32 cellular contexts compared by ENCODE assay signal in the genomic region with DNA sequence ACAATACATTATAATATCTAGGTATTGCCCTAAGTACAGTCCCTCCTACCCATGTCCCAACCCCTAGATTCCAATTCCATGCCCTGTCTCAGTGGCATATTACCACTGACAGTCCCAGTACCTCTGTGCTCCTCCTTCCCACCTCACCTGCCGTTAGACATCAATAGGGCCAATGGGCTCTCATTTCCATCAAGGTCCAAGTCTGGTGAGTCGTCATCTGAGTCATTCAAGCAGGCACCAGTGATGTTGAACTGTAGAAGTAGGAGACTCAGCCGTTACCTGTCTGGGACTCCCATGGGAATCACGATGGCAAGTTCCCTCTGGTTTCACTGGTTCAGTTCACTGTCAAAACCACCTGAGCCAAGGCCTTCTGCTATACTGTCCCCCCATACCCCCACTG.
"Had no signal": no experiment of that assay in that cellular context is flagged by ENCODE, and none has a peak within 500 bp of the region (broad histone marks: within the 10 kb centered on the region; RNA-seq: fewer than 3 reads in every experiment).

No MANE protein-coding gene starts in this region.

- H3K27me3 ChIP-seq: adrenal gland, ascending aorta, brain microvascular endothelial cell, heart left ventricle, ovary, uterus had no signal

- H3K36me3 ChIP-seq: brain microvascular endothelial cell, ovary, uterus, WERI-Rb-1 had no signal

- H3K4me1 Mint-ChIP-seq: activated naive CD8-positive, alpha-beta T cell treated with anti-CD3 and anti-CD28 coated beads for 36 hours; stimulated activated memory B cell treated with anti-CD40 and anti-IgM and Interleukin-4, amounts not matched to agents 10 μg/mL and 1 μg/mL and 100 μg/mL, for 72 hours; stimulated activated naive CD8-positive, alpha-beta T cell treated with anti-CD3 and anti-CD28 coated beads, Interleukin-15, amount 100 ng/mL, for 72 hours had no signal

- FAIRE-seq: endothelial cell of umbilical vein had no signal

- H3K9me3 ChIP-seq: adrenal gland, ascending aorta, heart left ventricle, left ventricle myocardium inferior, ovary, uterus had no signal

- H3K27ac ChIP-seq: adrenal gland, ascending aorta, brain microvascular endothelial cell, heart left ventricle, left ventricle myocardium inferior, ovary, skin epidermis, uterus, WERI-Rb-1 had no signal

- H3K27me3 Mint-ChIP-seq: activated CD4-positive, alpha-beta memory T cell treated with anti-CD3 and anti-CD28 coated beads, Interleukin-2, amount 10 ng/mL, durations not matched to agents 7 days and 5 days; activated CD4-positive, alpha-beta T cell treated with anti-CD3 and anti-CD28 coated beads, Interleukin-2, amount 10 ng/mL, durations not matched to agents 7 days and 5 days; activated naive CD8-positive, alpha-beta T cell treated with anti-CD3 and anti-CD28 coated beads for 36 hours; naive thymus-derived CD4-positive, alpha-beta T cell; progenitor cell of endocrine pancreas; stimulated activated memory B cell treated with anti-CD40 and anti-IgM and Interleukin-4, amounts not matched to agents 10 μg/mL and 1 μg/mL and 100 μg/mL, for 72 hours; stimulated activated naive CD8-positive, alpha-beta T cell treated with anti-CD3 and anti-CD28 coated beads, Interleukin-15, amount 100 ng/mL, for 72 hours; T-helper 17 cell; type B pancreatic cell had no signal

- ATAC-seq: activated CD4-positive, CD25-positive, alpha-beta regulatory T cell treated with anti-CD3 and anti-CD28 coated beads, Interleukin-2, amount 50 U/mL, for 24 hours; esophagus mucosa; heart left ventricle; naive thymus-derived CD4-positive, alpha-beta T cell; sciatic nerve; stimulated activated memory B cell treated with anti-CD40 and anti-IgM and Interleukin-4, amounts not matched to agents 10 μg/mL and 1 μg/mL and 100 μg/mL, for 72 hours; stimulated activated naive CD8-positive, alpha-beta T cell treated with anti-CD3 and anti-CD28 coated beads, Interleukin-15, amount 100 ng/mL, for 72 hours; T-helper 17 cell had no signal

- H3K4me3 Mint-ChIP-seq: activated CD4-positive, alpha-beta memory T cell treated with anti-CD3 and anti-CD28 coated beads, Interleukin-2, amount 10 ng/mL, durations not matched to agents 7 days and 5 days; activated CD4-positive, alpha-beta T cell treated with anti-CD3 and anti-CD28 coated beads, Interleukin-2, amount 10 ng/mL, durations not matched to agents 7 days and 5 days; activated naive CD8-positive, alpha-beta T cell treated with anti-CD3 and anti-CD28 coated beads for 36 hours; activated T-cell treated with anti-CD3 and anti-CD28 coated beads, Interleukin-2, amount 50 U/mL, for 24 hours; naive thymus-derived CD4-positive, alpha-beta T cell; stimulated activated memory B cell treated with anti-CD40 and anti-IgM and Interleukin-4, amounts not matched to agents 10 μg/mL and 1 μg/mL and 100 μg/mL, for 72 hours; stimulated activated naive CD8-positive, alpha-beta T cell treated with anti-CD3 and anti-CD28 coated beads, Interleukin-15, amount 100 ng/mL, for 72 hours; T-helper 17 cell; type B pancreatic cell had no signal

- H3K9me3 Mint-ChIP-seq: activated CD4-positive, alpha-beta memory T cell treated with anti-CD3 and anti-CD28 coated beads, Interleukin-2, amount 10 ng/mL, durations not matched to agents 7 days and 5 days; activated CD4-positive, alpha-beta T cell treated with anti-CD3 and anti-CD28 coated beads, Interleukin-2, amount 10 ng/mL, durations not matched to agents 7 days and 5 days; activated naive CD8-positive, alpha-beta T cell treated with anti-CD3 and anti-CD28 coated beads for 36 hours; activated T-cell treated with anti-CD3 and anti-CD28 coated beads, Interleukin-2, amount 50 U/mL, for 24 hours; naive thymus-derived CD4-positive, alpha-beta T cell; stimulated activated memory B cell treated with anti-CD40 and anti-IgM and Interleukin-4, amounts not matched to agents 10 μg/mL and 1 μg/mL and 100 μg/mL, for 72 hours; stimulated activated naive CD8-positive, alpha-beta T cell treated with anti-CD3 and anti-CD28 coated beads, Interleukin-15, amount 100 ng/mL, for 72 hours; type B pancreatic cell had no signal

- DNase-seq: activated CD4-positive, alpha-beta memory T cell treated with anti-CD3 and anti-CD28 coated beads, Interleukin-2, amount 10 ng/mL, durations not matched to agents 7 days and 5 days; activated CD4-positive, alpha-beta T cell treated with anti-CD3 and anti-CD28 coated beads, Interleukin-2, amount 10 ng/mL, durations not matched to agents 7 days and 5 days; activated CD8-positive, alpha-beta memory T cell treated with anti-CD3 and anti-CD28 coated beads, Interleukin-2, amount 50 U/mL, for 48 hours; activated naive CD4-positive, alpha-beta T cell; activated naive CD8-positive, alpha-beta T cell treated with anti-CD3 and anti-CD28 coated beads for 36 hours; activated T-cell treated with anti-CD3 and anti-CD28 coated beads, Interleukin-2, amount 50 U/mL, for 24 hours; adrenal gland; brain microvascular endothelial cell; central memory CD4-positive, alpha-beta T cell; foreskin fibroblast; heart left ventricle; left ventricle myocardium inferior; midbrain; naive thymus-derived CD4-positive, alpha-beta T cell; ovary; stimulated activated CD4-positive, alpha-beta T cell treated with anti-CD3 and anti-CD28 coated beads, Interleukin-12 subunit alpha, Interleukin-12 subunit beta, amount 100 ng/mL, for 4 hours; stimulated activated CD4-positive, alpha-beta T cell treated with anti-CD3 and anti-CD28 coated beads, Interleukin-4, amount 100 ng/mL, for 24 hours; stimulated activated naive CD8-positive, alpha-beta T cell treated with anti-CD3 and anti-CD28 coated beads, Interleukin-15, amount 100 ng/mL, for 72 hours; substantia nigra; T-helper 17 cell; T1000; uterus; WERI-Rb-1 had no signal

- H3K4me3 ChIP-seq: adrenal gland, ascending aorta, heart left ventricle, left ventricle myocardium inferior, ovary, skin epidermis, uterus had no signal

- H3K4me1 ChIP-seq: adrenal gland, ascending aorta, left ventricle myocardium inferior, uterus had no signal

- H3K27ac Mint-ChIP-seq: activated CD4-positive, alpha-beta memory T cell treated with anti-CD3 and anti-CD28 coated beads, Interleukin-2, amount 10 ng/mL, durations not matched to agents 7 days and 5 days; activated CD4-positive, alpha-beta T cell treated with anti-CD3 and anti-CD28 coated beads, Interleukin-2, amount 10 ng/mL, durations not matched to agents 7 days and 5 days; activated naive CD8-positive, alpha-beta T cell treated with anti-CD3 and anti-CD28 coated beads for 36 hours; activated T-cell treated with anti-CD3 and anti-CD28 coated beads, Interleukin-2, amount 50 U/mL, for 24 hours; progenitor cell of endocrine pancreas; stimulated activated memory B cell treated with anti-CD40 and anti-IgM and Interleukin-4, amounts not matched to agents 10 μg/mL and 1 μg/mL and 100 μg/mL, for 72 hours; type B pancreatic cell had no signal
